ENCODE assay signal across 11 cellular contexts in genomic region chr5:39270172-39270848, GRCh38. TPM values are rescaled to one million over a fixed set of nuclear protein-coding genes. Genes with fewer than 3 reads are reported as not detected.
DNase-seq lines count a peak whose midpoint lies in the region; ATAC-seq, FAIRE-seq and TF ChIP-seq lines count a peak whose summit lies in the region.
"Had no signal": no experiment of that assay in that cellular context is flagged by ENCODE, and none has a peak within 500 bp of the region (broad histone marks: within the 10 kb centered on the region; RNA-seq: fewer than 3 reads in every experiment).

No MANE protein-coding gene starts in this region.

- H3K36me3 ChIP-seq in K562 (ENCODE audit: control insufficient read depth, insufficient read depth, low read length) = no peaks in the 10 kb centered on the region
- H3K36me3 ChIP-seq in esophagus muscularis mucosa = no peaks in the 10 kb centered on the region
- no peaks in the 10 kb centered on the region for H3K36me3 ChIP-seq in mesendoderm (ENCODE audit: control insufficient read depth, insufficient read depth, low read length)

- CTCF ChIA-PET in K562 (lab: Yijun Ruan, JAX; ENCODE audit: low intra/inter-chr PET ratio) = no interaction called here

- no peak overlapping the region for H3K4me2 ChIP-seq in K562 (ENCODE audit: insufficient read depth, low read length)
- no peak overlapping the region for H3K4me2 ChIP-seq in mesendoderm (ENCODE audit: low read length)

- ATAC-seq in GM19468 (IDR thresholded peaks at IDR 0.05; ENCODE audit: extremely low read depth, unreplicated experiment) (peak; percentile 52), HG03460 (IDR thresholded peaks at IDR 0.05; ENCODE audit: unreplicated experiment) (peak; percentile 59), K562 (peak; percentile 57; the same call in 2 of the 3 replicates)
- ATAC-seq: Panc1 had no signal

- TF ChIP-seq RAD21 in K562 (CRISPR knock-in tag; conservative IDR thresholded peaks at IDR 0.05 in 1 of 2, IDR thresholded peaks at IDR 0.05 in 1 of 2) = no peak

- FAIRE-seq in K562 (lab: Jason Lieb, UNC) (no peak), D721Med (lab: Jason Lieb, UNC) (no peak)

- H3K9me3 ChIP-seq in K562 (replicated peaks; ENCODE audit: control insufficient read depth, insufficient read depth, low read depth, low read length) = no peaks in the 10 kb centered on the region
- H3K9me3 ChIP-seq in esophagus muscularis mucosa = no peaks in the 10 kb centered on the region

- H3K4me1 ChIP-seq in K562 (replicated peaks in 1 of 2; ENCODE audit: control insufficient read depth in 2 of 2, insufficient read depth in 2 of 2, low read length in 2 of 2) = peaks cover 3 to 18% of the 10 kb centered on the region in 2 experiments; a peak in 4 of 5 replicates
- no peaks in the 10 kb centered on the region for H3K4me1 ChIP-seq in esophagus muscularis mucosa
- H3K4me1 ChIP-seq in mesendoderm (ENCODE audit: control insufficient read depth, low read depth, low read length) = no peaks in the 10 kb centered on the region

- no peaks in the 10 kb centered on the region for H3K9me1 ChIP-seq in K562 (ENCODE audit: control insufficient read depth, insufficient read depth, low read length)

- intact Hi-C loops in K562 (cut with micrococcal nuclease) (no loop called here), esophagus muscularis mucosa (cut with DNase I) (no loop called here)

- H3K23ac ChIP-seq in mesendoderm (ENCODE audit: low read length) = no peak overlapping the region

- no peak for TF ChIP-seq POLR2A in K562 (conservative IDR thresholded peaks at IDR 0.05)
- TF ChIP-seq POLR2A in esophagus muscularis mucosa (IDR thresholded peaks at IDR 0.05; ENCODE audit: low read depth) = no peak

- H3K27me3 ChIP-seq in K562 (ENCODE audit: control insufficient read depth in 2 of 2, insufficient read depth in 2 of 2, low read length in 2 of 2) (no peaks in the 10 kb centered on the region), esophagus muscularis mucosa (no peaks in the 10 kb centered on the region), mesendoderm (ENCODE audit: insufficient read depth, low read length, poor library complexity) (no peaks in the 10 kb centered on the region)

- H3K18ac ChIP-seq in mesendoderm (ENCODE audit: low read length) = no peak overlapping the region

- H3K79me2 ChIP-seq in K562 (ENCODE audit: control insufficient read depth, insufficient read depth, low read length) = no peaks in the 10 kb centered on the region
- H3K79me2 ChIP-seq in mesendoderm (ENCODE audit: control insufficient read depth, insufficient read depth, low read length) = no peaks in the 10 kb centered on the region

- H4K20me1 ChIP-seq in K562 (replicated peaks; ENCODE audit: control insufficient read depth, insufficient read depth, low read length) = no peaks in the 10 kb centered on the region

- no peaks in the 10 kb centered on the region for H3K79me1 ChIP-seq in mesendoderm (ENCODE audit: low read length)

- no TSS peak for BruUV-seq in K562 (replicated peaks; lab: Mats Ljungman, UMichigan)

- 19% methylated on average over 3 of the region's 3 CpGs for WGBS in K562 (ENCODE audit: insufficient coverage, low coverage, missing lambda C conversion rate)
- 69% methylated on average over 3 of the region's 3 CpGs for WGBS in esophagus muscularis mucosa
- no CpG with 5 or more reads among the region's 3 CpGs for WGBS in mesendoderm (ENCODE audit: extremely low coverage, insufficient coverage, low lambda C conversion rate)

- no peak overlapping the region for H2BK120ac ChIP-seq in mesendoderm (ENCODE audit: low read depth, low read length)

- TF ChIP-seq EP300 in K562 (IDR thresholded peaks at IDR 0.05; ENCODE audit: low read length) (no peak), esophagus muscularis mucosa (IDR thresholded peaks at IDR 0.05) (no peak)

- no peak overlapping the region for H3K4ac ChIP-seq in mesendoderm (ENCODE audit: low read depth, low read length)

- H3K4me3 ChIP-seq in K562 (no peak overlapping the region), esophagus muscularis mucosa (no peak overlapping the region), mesendoderm (ENCODE audit: low read length) (no peak overlapping the region)

- no peak overlapping the region for H3K56ac ChIP-seq in mesendoderm (ENCODE audit: low read length)

- no peak overlapping the region for H4K8ac ChIP-seq in mesendoderm (ENCODE audit: low read depth, low read length)

- TF ChIP-seq CTCF in K562 (IDR thresholded peaks at IDR 0.05 in 2 of 3, conservative IDR thresholded peaks at IDR 0.05 in 1 of 3; ENCODE audit: insufficient read depth in 2 of 3, low read depth in 1 of 3, low read length in 3 of 3) (no peak), esophagus muscularis mucosa (IDR thresholded peaks at IDR 0.05) (no peak), D721Med (IDR thresholded peaks at IDR 0.05; ENCODE audit: insufficient read depth, missing control alignments) (no peak)

- no peak overlapping the region for H2BK5ac ChIP-seq in mesendoderm (ENCODE audit: low read length)

- peak overlapping the region; percentile 44; the same call in 1 of the 2 replicates for H2AFZ ChIP-seq in K562 (ENCODE audit: low read depth, low read length)

- H3K9ac ChIP-seq in K562 (ENCODE audit: insufficient read depth in 1 of 2, low read depth in 2 of 2, low read length in 2 of 2) = no peak overlapping the region
- H3K9ac ChIP-seq in mesendoderm (ENCODE audit: low read length) = no peak overlapping the region

- in situ Hi-C loops in K562 (cut with MboI) = loop anchor here (5.0 kb wide), 1 partner anchor 53 kb away; the partner anchor contains the start of gene FYB1

- POLR2A ChIA-PET in K562 (lab: Yijun Ruan, JAX) = interaction anchor here (1.0 to 1.9 kb wide), 2 partner anchors 10 to 13 kb away, joined by 4 read pairs; no protein-coding TSS in a partner anchor

- H2BK15ac ChIP-seq in mesendoderm (replicated peaks; ENCODE audit: low read depth) = no peak overlapping the region

- no peak overlapping the region for H4K5ac ChIP-seq in mesendoderm (ENCODE audit: low read length)

- no peak overlapping the region for H2AK5ac ChIP-seq in mesendoderm (ENCODE audit: low read length)

- H3K27ac ChIP-seq in K562 (ENCODE audit: extremely low read depth, low read depth, low read length) = no peak overlapping the region
- no peak overlapping the region for H3K27ac ChIP-seq in esophagus muscularis mucosa (replicated peaks in 1 of 4)
- no peak overlapping the region for H3K27ac ChIP-seq in mesendoderm (ENCODE audit: low read depth, low read length)

- DNase-seq in CMK (ENCODE audit: low read depth) (peak; percentile 53), K562 (ENCODE audit: extremely low read depth in 1 of 4, low spot score in 3 of 4) (no peak), esophagus muscularis mucosa (ENCODE audit: extremely low spot score) (no peak), D721Med (ENCODE audit: insufficient read length, low spot score) (no peak), NCI-H2171 (lab: John Stamatoyannopoulos, UW) (no peak), mesendoderm (no peak)
- DNase-seq: activated T-cell treated with anti-CD3 and anti-CD28 coated beads, Interleukin-2, amount 50 U/mL, for 72 hours had no signal

TF ChIP-seq in K562, 482 proteins besides CTCF, POLR2A, EP300 and RAD21:
- TF ChIP-seq TSC22D4 (tag; IDR thresholded peaks at IDR 0.05) (no peak), MBD1 (CRISPR knock-in tag; IDR thresholded peaks at IDR 0.05) (peak; percentile 4; the same call in 1 of the 2 replicates), SPI1 (IDR thresholded peaks at IDR 0.05; ENCODE audit: borderline replicate concordance, low read depth, low read length) (peak; percentile 47; the same call in 1 of the 2 replicates), XRCC3 (IDR thresholded peaks at IDR 0.05) (no peak)

RNA-seq across cellular contexts. Expression of gene FYB1, which starts 50.9 kb away (rescaled TPM):
- 2.9 and 14.8 TPM in 2 replicates for total RNA-seq in K562 (2011; cell fraction: chromatin; rRNA removed; ENCODE audit: low replicate concordance)
- total RNA-seq in K562 (2011; cell fraction: nucleolus; rRNA removed) = 0.67 and 2.2 TPM in 2 replicates
- total RNA-seq in K562 (2011; cell fraction: nucleoplasm; rRNA removed) = 5.6 and 6.0 TPM in 2 replicates
- total RNA-seq in K562 (2014; rRNA removed) = 6.7 TPM in 2 replicates
- total RNA-seq in K562 (2014; rRNA removed; fragmentation: Illumina TruSeq; extraction: Trizol) = 15.6 and 16.5 TPM in 2 replicates
- total RNA-seq in K562 (2015; rRNA removed; fragmentation: Illumina TruSeq; extraction: Trizol) = 28.1 and 31.5 TPM in 2 replicates
- total RNA-seq in K562 (2021) = 17.4 and 22.5 TPM in 2 replicates
- polyA plus RNA-seq in K562 (2011; rRNA removed) = 4.7 and 25.4 TPM in 2 replicates
- 0.85 and 9.2 TPM in 2 replicates for polyA plus RNA-seq in K562 (2011; cell fraction: cytosol; rRNA removed)
- polyA plus RNA-seq in K562 (2011; cell fraction: nucleus; rRNA removed) = 5.6 and 40.9 TPM in 2 replicates
- 20.9 and 22.7 TPM in 2 replicates for polyA plus RNA-seq in K562 (2012)
- polyA plus RNA-seq in K562 (2014; fragmentation: Illumina TruSeq; extraction: Trizol) = 13.7 and 18.4 TPM in 2 replicates
- 1 to 10 TPM; 9.4 to 9.7 TPM for polyA plus RNA-seq in K562 (2014; fragmentation: Nextera tagmentation; extraction: Ambion mirVana)
- polyA plus RNA-seq in K562 (2014; rRNA removed) = 7.4 and 8.0 TPM in 2 replicates
- polyA minus RNA-seq in K562 (2011; rRNA and poly(A)+ RNA removed) = 4.0 and 45.3 TPM in 2 replicates
- 2.4 and 15.2 TPM in 2 replicates for polyA minus RNA-seq in K562 (2011; cell fraction: cytosol; rRNA and poly(A)+ RNA removed)
- 5.4 and 62.8 TPM in 2 replicates for polyA minus RNA-seq in K562 (2011; cell fraction: nucleus; rRNA and poly(A)+ RNA removed)
- 10 to 100 TPM in 1 of 4 donors, 1 to 10 TPM in 3; 3.2 to 12.9 (median 3.9) TPM for total RNA-seq in esophagus muscularis mucosa
- polyA plus RNA-seq in mesendoderm (2013, experiment 1 of 2) = not detected
- not detected for polyA plus RNA-seq in mesendoderm (2013, experiment 2 of 2)
- total RNA-seq: myocyte had no signal
